In genomic region chr1:2202008-2202575, GRCh38 we compare ENCODE assay signal across 22 cellular contexts. TPM values are rescaled to one million over a fixed set of nuclear protein-coding genes. Genes with fewer than 3 reads are reported as not detected.
A peak's percentile ranks its signal among the peaks of the same experiment; 100 is the strongest.
DNase-seq lines count a peak whose midpoint lies in the region; FAIRE-seq and TF ChIP-seq lines count a peak whose summit lies in the region.
"Had no signal": no experiment of that assay in that cellular context is flagged by ENCODE, and none has a peak within 500 bp of the region (broad histone marks: within the 10 kb centered on the region; RNA-seq: fewer than 3 reads in every experiment).

No MANE protein-coding gene starts in this region.

- no peak overlapping the region for H2BK120ac ChIP-seq in H1 (replicated peaks; ENCODE audit: low read depth, low read length)

- no peak for TF ChIP-seq EP300 in H1 (IDR thresholded peaks at IDR 0.05; ENCODE audit: borderline replicate concordance in 1 of 2, low read depth in 2 of 2, low read length in 2 of 2)

- H3K27ac Mint-ChIP-seq in activated T-cell treated with anti-CD3 and anti-CD28 coated beads, Interleukin-2, amount 50 U/mL, for 24 hours: peak overlapping the region; percentile 41
- peak overlapping the region in 1 of 3 donors; percentile 88 for H3K27ac Mint-ChIP-seq in IgD-negative memory B cell

- FAIRE-seq in H1 (lab: Jason Lieb, UNC): no peak
- FAIRE-seq: GM19239 had no signal

- H3K4me3 ChIP-seq in H1 (ENCODE audit: extremely low read depth in 1 of 4, insufficient read depth in 2 of 4, low read depth in 3 of 4, low read length in 4 of 4) (no peak overlapping the region), spleen (no peak overlapping the region)

- H4K20me1 ChIP-seq in H1 (replicated peaks in 1 of 2; ENCODE audit: control insufficient read depth in 1 of 2, insufficient read depth in 2 of 2, low read length in 2 of 2): no peaks in the 10 kb centered on the region

- TF ChIP-seq POLR2A in H1 (IDR thresholded peaks at IDR 0.05; ENCODE audit: control extremely low read depth in 1 of 2, low read depth in 2 of 2, low read length in 2 of 2) (no peak), spleen (IDR thresholded peaks at IDR 0.05) (no peak)

- no peak overlapping the region for H3K4me2 ChIP-seq in H1 (ENCODE audit: insufficient read depth in 1 of 2, low read depth in 2 of 2, low read length in 2 of 2)
- H3K4me2 ChIP-seq: KMS-11, SK-N-SH had no signal

- no peak overlapping the region for H3K23ac ChIP-seq in H1 (ENCODE audit: insufficient read length)

- H3K36me3 Mint-ChIP-seq in activated T-cell treated with anti-CD3 and anti-CD28 coated beads, Interleukin-2, amount 50 U/mL, for 24 hours (ENCODE audit: low read depth): no peaks in the 10 kb centered on the region
- no peaks in the 10 kb centered on the region for H3K36me3 Mint-ChIP-seq in IgD-negative memory B cell
- H3K36me3 Mint-ChIP-seq: CD14-positive monocyte had no signal

- H3K79me2 ChIP-seq in H1 (ENCODE audit: control insufficient read depth in 1 of 2, insufficient read depth in 2 of 2, low read length in 2 of 2): no peaks in the 10 kb centered on the region

- H3K9me3 Mint-ChIP-seq in activated T-cell treated with anti-CD3 and anti-CD28 coated beads, Interleukin-2, amount 50 U/mL, for 24 hours: no peaks in the 10 kb centered on the region
- H3K9me3 Mint-ChIP-seq in IgD-negative memory B cell: no peaks in the 10 kb centered on the region

- H3K56ac ChIP-seq in H1 (replicated peaks; ENCODE audit: insufficient read length, low read depth, low read length): no peak overlapping the region

- H3K4me1 ChIP-seq in H1 (replicated peaks in 1 of 4; ENCODE audit: control insufficient read depth in 3 of 4, insufficient read depth in 4 of 4, low read length in 3 of 4): peaks cover 3 to 16% (median 13%) of the 10 kb centered on the region in 4 experiments
- peaks cover 28 to 91% (median 66%) of the 10 kb centered on the region in 6 donors for H3K4me1 ChIP-seq in spleen

- H3K4ac ChIP-seq in H1 (replicated peaks; ENCODE audit: insufficient read length, low read depth, low read length): no peak overlapping the region

- H2BK12ac ChIP-seq in H1 (ENCODE audit: low read depth, low read length): 0 out of 2 replicates have a peak overlapping the region, but pooled peaks have one; percentile 2

- TF ChIP-seq RAD21 in H1 (IDR thresholded peaks at IDR 0.05 in 1 of 2, conservative IDR thresholded peaks at IDR 0.05 in 1 of 2; ENCODE audit: low read depth in 2 of 2, low read length in 2 of 2): no peak

- H3K4me3 Mint-ChIP-seq in activated T-cell treated with anti-CD3 and anti-CD28 coated beads, Interleukin-2, amount 50 U/mL, for 24 hours: no peak overlapping the region
- peak overlapping the region in 3 of 4 donors; percentile 49 to 85 (median 55) for H3K4me3 Mint-ChIP-seq in IgD-negative memory B cell
- H3K4me3 Mint-ChIP-seq: CD14-positive monocyte had no signal

- peaks cover 6% of the 10 kb centered on the region for H3K23me2 ChIP-seq in H1 (ENCODE audit: low read depth, low read length)

- H3K14ac ChIP-seq in H1 (ENCODE audit: insufficient read length): no peak overlapping the region

- POLR2A ChIA-PET in H1 (lab: Charles Lee; ENCODE audit: partially characterized antibody): interaction anchor here (1.3 to 1.7 kb wide), 3 partner anchors 11 to 27 kb away, joined by 3 to 7 read pairs (median 6); no protein-coding TSS in a partner anchor

- H3K27me3 Mint-ChIP-seq in activated T-cell treated with anti-CD3 and anti-CD28 coated beads, Interleukin-2, amount 50 U/mL, for 24 hours: no peaks in the 10 kb centered on the region
- no peaks in the 10 kb centered on the region for H3K27me3 Mint-ChIP-seq in IgD-negative memory B cell

- no peak overlapping the region for H4K8ac ChIP-seq in H1 (ENCODE audit: extremely low read depth, insufficient read depth, low read length)

- no peak for DNase-seq in activated T-cell treated with anti-CD3 and anti-CD28 coated beads, Interleukin-2, amount 50 U/mL, for 24 hours
- no peak for DNase-seq in activated T-cell treated with anti-CD3 and anti-CD28 coated beads, Interleukin-2, amount 50 U/mL, for 1 hour
- DNase-seq in H1 (ENCODE audit: low read depth in 1 of 2, low spot score in 2 of 2) (no peak), spleen (peak; percentile 76), LoVo (ENCODE audit: low spot score) (no peak), CD1c-positive myeloid dendritic cell (ENCODE audit: extremely low spot score) (no peak), SW480 (ENCODE audit: low spot score) (no peak)
- DNase-seq: COR-L47, DMS79, NCI-H1105, NCI-H146, NCI-H2029, NCI-H2227 treated with DMSO at 0.1 percent for 48 hours, NCI-H510A, SIG-M5, SK-N-SH had no signal

- TF ChIP-seq CTCF in H1 (IDR thresholded peaks at IDR 0.05; ENCODE audit: control extremely low read depth in 1 of 3, insufficient read depth in 1 of 3, low read depth in 1 of 3, low read length in 3 of 3): no peak
- no peak for TF ChIP-seq CTCF in spleen (IDR thresholded peaks at IDR 0.05 in 8 of 11, conservative IDR thresholded peaks at IDR 0.05 in 3 of 11)

- intact Hi-C loops in spleen (cut with DNase I; ENCODE audit: low total_unique reads): no loop called here

- no peak overlapping the region for H3K18ac ChIP-seq in H1 (ENCODE audit: extremely low read depth, low read length)

- no peak overlapping the region for H2BK5ac ChIP-seq in H1 (ENCODE audit: low read depth, low read length)

- no peak overlapping the region for H2BK15ac ChIP-seq in H1 (ENCODE audit: low read length)

- H3K4me1 Mint-ChIP-seq in activated T-cell treated with anti-CD3 and anti-CD28 coated beads, Interleukin-2, amount 50 U/mL, for 24 hours (ENCODE audit: low read depth): peaks cover 28% of the 10 kb centered on the region
- H3K4me1 Mint-ChIP-seq in IgD-negative memory B cell: peaks cover 0 to 17% (median 11%) of the 10 kb centered on the region in 3 donors

- H2AFZ ChIP-seq in H1 (ENCODE audit: low read length): no peak overlapping the region

- WGBS in H1 (ENCODE audit: extremely low coverage in 1 of 2, insufficient coverage in 1 of 2, insufficient read length in 1 of 2, insufficient replicate concordance in 2 of 2, low coverage in 1 of 2, low lambda C conversion rate in 2 of 2, missing lambda C conversion rate in 1 of 2), 2 experiments: 91% methylated on average over 9 of the region's 9 CpGs; no CpG with 5 or more reads in 1 of the 2 experiments
- WGBS in spleen, 5 donors: 80 to 89% (median 81%) methylated on average over 9 of the region's 9 CpGs

- H2AK5ac ChIP-seq in H1 (ENCODE audit: low read depth, low read length): no peak overlapping the region

- H2BK20ac ChIP-seq in H1 (ENCODE audit: low read length): no peak overlapping the region

- no peaks in the 10 kb centered on the region for H3K36me3 ChIP-seq in H1 (ENCODE audit: control insufficient read depth in 2 of 4, insufficient read depth in 4 of 4, low read length in 3 of 4)
- H3K36me3 ChIP-seq in spleen: no peaks in the 10 kb centered on the region

- H3K27ac ChIP-seq in H1 (ENCODE audit: low read depth, low read length) (no peak overlapping the region), spleen (peak overlapping the region in 5 of 8 donors; percentile 13 to 91 (median 39))
- H3K27ac ChIP-seq: 22Rv1, HL-60, KMS-11 had no signal

- H3K9ac ChIP-seq in H1 (replicated peaks in 1 of 4; ENCODE audit: extremely low read depth in 1 of 4, low read depth in 3 of 4, low read length in 3 of 4): no peak overlapping the region
- H3K9ac ChIP-seq: KMS-11, SK-N-SH had no signal

- H3K79me1 ChIP-seq in H1 (ENCODE audit: low read depth, low read length): no peaks in the 10 kb centered on the region; the same call in 1 of the 2 replicates

- CTCF ChIA-PET in H1 (lab: Charles Lee; ENCODE audit: partially characterized antibody): interaction anchor here (0.7 to 2.9 kb wide), 8 partner anchors 28 to 258 kb away, joined by 3 to 11 read pairs (median 4); no protein-coding TSS in a partner anchor

- no peak overlapping the region for H4K91ac ChIP-seq in H1 (replicated peaks; ENCODE audit: insufficient read length, low read length)

- H3K27me3 ChIP-seq in H1 (replicated peaks in 1 of 4; ENCODE audit: control insufficient read depth in 3 of 4, extremely low read depth in 1 of 4, insufficient read depth in 3 of 4, low read length in 3 of 4) (peaks cover 0 to 8% (median 6%) of the 10 kb centered on the region in 4 experiments; a peak in 4 of 7 replicates), spleen (replicated peaks in 1 of 7) (no peaks in the 10 kb centered on the region)

- no peak overlapping the region for H4K5ac ChIP-seq in H1 (ENCODE audit: insufficient read length, low read depth, low read length)

- H3K9me3 ChIP-seq in H1 (ENCODE audit: insufficient read depth in 2 of 2, low read depth in 1 of 2, low read length in 1 of 2): no peaks in the 10 kb centered on the region
- no peaks in the 10 kb centered on the region for H3K9me3 ChIP-seq in spleen
- H3K9me3 ChIP-seq: SK-N-SH had no signal

TF ChIP-seq in H1, 55 proteins besides CTCF, POLR2A, EP300 and RAD21 (continues in another document):
- TF ChIP-seq BCL11A (IDR thresholded peaks at IDR 0.05; ENCODE audit: low read depth in 2 of 2, low read length in 2 of 2) (no peak), RFX5 (IDR thresholded peaks at IDR 0.05; ENCODE audit: borderline replicate concordance, low read depth, low read length) (no peak), SP1 (IDR thresholded peaks at IDR 0.05; ENCODE audit: low read depth, low read length) (no peak)

RNA-seq across cellular contexts. Expression of gene FAAP20, which starts 7.5 kb away (rescaled TPM):
- polyA plus RNA-seq in IgD-negative memory B cell: 78.2 TPM
- 99.8 and 103 TPM in 2 replicates for total RNA-seq in H1 (2021; fragmentation: NEBNext Ultra II Directional; extraction: Animal tissue kit (Norgen Biotek cat#: 25700))
- polyA plus RNA-seq in H1 (2011; rRNA removed): 58.4 and 106 TPM in 2 replicates
- polyA plus RNA-seq in H1 (2011; cell fraction: cytosol; rRNA removed): 49.4 TPM
- 69.8 TPM for polyA plus RNA-seq in H1 (2011; cell fraction: nucleus; rRNA removed)
- polyA plus RNA-seq in H1 (2012, experiment 1 of 2): 51.1 to 69.6 TPM (median 60.7 TPM) in 4 replicates
- 65.5 TPM for polyA plus RNA-seq in H1 (2012, experiment 2 of 2)
- 95.7 TPM for polyA plus RNA-seq in H1 (2013, experiment 1 of 2)
- polyA plus RNA-seq in H1 (2013, experiment 2 of 2): 90.2 TPM
- 5.5 and 6.4 TPM in 2 replicates for polyA minus RNA-seq in H1 (2011; rRNA and poly(A)+ RNA removed)
- 32.8 TPM for polyA minus RNA-seq in H1 (2011; cell fraction: cytosol; rRNA and poly(A)+ RNA removed)
- 18.1 TPM for polyA minus RNA-seq in H1 (2011; cell fraction: nucleus; rRNA and poly(A)+ RNA removed)
- 10 to 100 TPM; 20.6 to 64.0 (median 46.6) TPM for total RNA-seq in spleen
- polyA plus RNA-seq in spleen: 100 to 1,000 TPM in 1 of 3 donors, 10 to 100 TPM in 2; 66.8 to 113 (median 94.1) TPM

RNA-seq across cellular contexts. Expression of gene SKI, which starts 26.0 kb away (rescaled TPM):
- 0.78 TPM for polyA plus RNA-seq in IgD-negative memory B cell
- total RNA-seq in H1 (2021; fragmentation: NEBNext Ultra II Directional; extraction: Animal tissue kit (Norgen Biotek cat#: 25700)): 80.2 and 87.6 TPM in 2 replicates
- polyA plus RNA-seq in H1 (2011; rRNA removed): 8.3 and 14.5 TPM in 2 replicates
- polyA plus RNA-seq in H1 (2011; cell fraction: cytosol; rRNA removed): 8.6 TPM
- 19.2 TPM for polyA plus RNA-seq in H1 (2011; cell fraction: nucleus; rRNA removed)
- 24.8 to 35.9 TPM (median 32.3 TPM) in 4 replicates for polyA plus RNA-seq in H1 (2012, experiment 1 of 2)
- polyA plus RNA-seq in H1 (2012, experiment 2 of 2): 36.5 TPM
- 40.2 TPM for polyA plus RNA-seq in H1 (2013, experiment 1 of 2)
- 39.7 TPM for polyA plus RNA-seq in H1 (2013, experiment 2 of 2)
- 6.3 and 7.3 TPM in 2 replicates for polyA minus RNA-seq in H1 (2011; rRNA and poly(A)+ RNA removed)
- 30.0 TPM for polyA minus RNA-seq in H1 (2011; cell fraction: cytosol; rRNA and poly(A)+ RNA removed)
- polyA minus RNA-seq in H1 (2011; cell fraction: nucleus; rRNA and poly(A)+ RNA removed): 27.1 TPM
- 10 to 100 TPM; 47.4 to 100.0 (median 64.0) TPM for total RNA-seq in spleen
- 10 to 100 TPM in 1 of 3 donors, 1 to 10 TPM in 2; 4.4 to 16.8 (median 6.5) TPM for polyA plus RNA-seq in spleen
